In the genomic region with DNA sequence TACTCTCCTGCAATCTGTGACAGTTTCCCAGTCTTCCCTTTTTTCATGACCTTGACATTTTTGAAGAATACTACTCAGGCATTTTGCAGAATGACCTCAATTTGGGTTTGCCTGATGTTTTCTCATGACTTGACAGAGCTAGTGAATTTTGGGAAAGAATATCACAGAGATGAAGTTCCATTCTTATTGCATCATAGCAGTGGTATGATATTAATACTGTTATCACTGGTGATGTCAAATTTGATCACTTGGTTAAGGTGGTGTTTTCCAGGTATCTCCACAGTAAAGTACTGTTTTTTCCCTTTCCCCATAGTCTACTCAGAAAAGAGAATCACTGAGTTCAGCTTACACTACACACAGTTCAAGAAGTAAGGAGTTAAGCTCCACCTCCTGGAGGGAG, we compare ENCODE assay signal across 29 cellular contexts. TPM values are rescaled to one million over a fixed set of nuclear protein-coding genes. Genes with fewer than 3 reads are reported as not detected.
DNase-seq lines count a peak whose midpoint lies in the region; ATAC-seq, FAIRE-seq and TF ChIP-seq lines count a peak whose summit lies in the region.
"Had no signal": no experiment of that assay in that cellular context is flagged by ENCODE, and none has a peak within 500 bp of the region (broad histone marks: within the 10 kb centered on the region; RNA-seq: fewer than 3 reads in every experiment).

No MANE protein-coding gene starts in this region.

- no peak for TF ChIP-seq POLR2A in GM12891 (IDR thresholded peaks at IDR 0.05; ENCODE audit: low read depth, low read length)
- TF ChIP-seq POLR2A in IMR-90 (IDR thresholded peaks at IDR 0.05; ENCODE audit: low read depth, low read length), result no peak

- peaks cover 45% of the 10 kb centered on the region for H3K4me1 Mint-ChIP-seq in Caco-2 (ENCODE audit: low read depth, unreplicated experiment)
- H3K4me1 Mint-ChIP-seq: CD14-positive monocyte; CD4-positive, alpha-beta memory T cell; CD4-positive, CD25-positive, alpha-beta regulatory T cell; CD8-positive, alpha-beta memory T cell had no signal

- dilution Hi-C loops in IMR-90 (cut with HindIII; ENCODE audit: low sequenced_read_pairs, unreplicated experiment), result no loop called here

- H3K27me3 Mint-ChIP-seq in Caco-2 (ENCODE audit: insufficient read depth, unreplicated experiment), result no peaks in the 10 kb centered on the region

- H3K9me1 ChIP-seq in IMR-90 (ENCODE audit: insufficient read depth, low read length), result no peaks in the 10 kb centered on the region

- no peak for TF ChIP-seq RAD21 in IMR-90 (IDR thresholded peaks at IDR 0.05; ENCODE audit: low read length)

- no TSS peak for BruUV-seq in Caco-2 (replicated peaks; lab: Mats Ljungman, UMichigan)
- BruUV-seq in IMR-90 (replicated peaks; lab: Mats Ljungman, UMichigan), result no TSS peak

- H3K18ac ChIP-seq in IMR-90 (ENCODE audit: low read depth, low read length), result no peak overlapping the region

- H3K36me3 Mint-ChIP-seq in Caco-2 (ENCODE audit: insufficient read depth, unreplicated experiment), result peaks cover 6% of the 10 kb centered on the region
- H3K36me3 Mint-ChIP-seq: CD14-positive monocyte; CD4-positive, alpha-beta memory T cell; CD4-positive, CD25-positive, alpha-beta regulatory T cell; CD8-positive, alpha-beta memory T cell had no signal

- no peaks in the 10 kb centered on the region for H4K20me1 ChIP-seq in IMR-90 (ENCODE audit: insufficient read depth, low read length)
- H4K20me1 ChIP-seq: BLaER1 had no signal

- no peak overlapping the region for H2BK5ac ChIP-seq in IMR-90 (ENCODE audit: low read depth, low read length, poor library complexity, severe bottlenecking)

- no peak overlapping the region for H2BK120ac ChIP-seq in IMR-90 (ENCODE audit: low read depth, low read length)

- intact Hi-C loops in Caco-2 (cut with micrococcal nuclease; ENCODE audit: unreplicated experiment) (no loop called here), IMR-90 (cut with micrococcal nuclease) (no loop called here)

- no peak overlapping the region for H3K56ac ChIP-seq in IMR-90 (ENCODE audit: extremely low read depth, insufficient read depth, low read length)

- TF ChIP-seq CTCF in Caco-2 (IDR thresholded peaks at IDR 0.05; ENCODE audit: insufficient read depth in 1 of 2, low read depth in 1 of 2, low read length in 1 of 2, severe bottlenecking in 1 of 2, unreplicated experiment in 1 of 2) (no peak), IMR-90 (conservative IDR thresholded peaks at IDR 0.05; ENCODE audit: low read depth, low read length) (no peak)

- H3K9me3 ChIP-seq in Caco-2, result no peaks in the 10 kb centered on the region
- H3K9me3 ChIP-seq in IMR-90 (ENCODE audit: control insufficient read depth, insufficient read depth, low read length), result no peaks in the 10 kb centered on the region
- H3K9me3 ChIP-seq: BE2C, BLaER1 had no signal

- no peak overlapping the region for H2AK5ac ChIP-seq in IMR-90 (ENCODE audit: low read depth, low read length)

- H3K27ac ChIP-seq in IMR-90 (ENCODE audit: insufficient read depth, low read length), result no peak overlapping the region
- H3K27ac ChIP-seq: BLaER1 had no signal

- peak overlapping the region; percentile 80 for H3K27ac Mint-ChIP-seq in Caco-2 (ENCODE audit: unreplicated experiment)
- H3K27ac Mint-ChIP-seq: CD14-positive monocyte; CD4-positive, alpha-beta memory T cell; CD4-positive, CD25-positive, alpha-beta regulatory T cell; CD8-positive, alpha-beta memory T cell had no signal

- H3K27me3 ChIP-seq in Caco-2 (replicated peaks; ENCODE audit: control insufficient read depth, insufficient read depth, low read length) (no peaks in the 10 kb centered on the region), IMR-90 (ENCODE audit: control insufficient read depth, insufficient read depth, low read length) (peaks cover 49% of the 10 kb centered on the region)
- H3K27me3 ChIP-seq: BLaER1 had no signal

- no peaks in the 10 kb centered on the region for H3K79me1 ChIP-seq in IMR-90 (ENCODE audit: low read depth in 1 of 2, low read length in 2 of 2)

- POLR2A ChIA-PET in Caco-2 (lab: Charles Lee) (no interaction called here), IMR-90 (lab: Charles Lee; ENCODE audit: unreplicated experiment) (no interaction called here)

- H3K9me3 Mint-ChIP-seq in Caco-2 (ENCODE audit: unreplicated experiment), result no peaks in the 10 kb centered on the region
- H3K9me3 Mint-ChIP-seq: CD8-positive, alpha-beta memory T cell had no signal

- H2AFZ ChIP-seq in IMR-90 (replicated peaks; ENCODE audit: low read length, poor library complexity), result no peak overlapping the region

- no peak overlapping the region for H4K5ac ChIP-seq in IMR-90 (ENCODE audit: low read depth, low read length)

- DNase-seq in Caco-2 (no peak), GM12891 (ENCODE audit: insufficient read length, low spot score) (no peak), IMR-90 (no peak), NCI-H1436 treated with DMSO at 0.1 percent for 48 hours (lab: John Stamatoyannopoulos, UW) (no peak), NOMO-1 treated with DMSO at 0.1 percent for 48 hours (lab: John Stamatoyannopoulos, UW; ENCODE audit: unreplicated experiment) (no peak), NCI-H69 (lab: John Stamatoyannopoulos, UW) (no peak), NCI-H2029 treated with DMSO at 0.1 percent for 48 hours (lab: John Stamatoyannopoulos, UW) (no peak)
- DNase-seq: 8988T; ACHN; BE2C; C1 segment of cervical spinal cord; Calu3; CD4-positive, alpha-beta memory T cell; CD4-positive, CD25-positive, alpha-beta regulatory T cell; CD8-positive, alpha-beta memory T cell; COR-L47; DMS153; DMS53; DMS79; DND-41; EL; GDM1 had no signal

- no peak overlapping the region for H2BK20ac ChIP-seq in IMR-90 (ENCODE audit: low read depth, low read length)

- H3K9ac ChIP-seq in IMR-90 (ENCODE audit: low read depth, low read length), result no peak overlapping the region
- H3K9ac ChIP-seq: BLaER1 had no signal

- CTCF ChIA-PET in Caco-2 (lab: Charles Lee) (interaction anchor here (0.5 to 1.6 kb wide), 4 partner anchors 19 to 82 kb away, joined by 3 to 5 read pairs (median 4); no protein-coding TSS in a partner anchor), IMR-90 (lab: Yijun Ruan, JAX) (no interaction called here)

- ATAC-seq in IMR-90 (ENCODE audit: low read depth) (no peak), esophagus mucosa (peak; percentile 27)
- ATAC-seq: GM12878 had no signal

- H3K14ac ChIP-seq in IMR-90 (replicated peaks; ENCODE audit: low read depth, low read length), result no peak overlapping the region

- no peak overlapping the region for H3K4me2 ChIP-seq in IMR-90 (ENCODE audit: low read depth, low read length)
- H3K4me2 ChIP-seq: BLaER1 had no signal

- H4K8ac ChIP-seq in IMR-90 (ENCODE audit: low read depth in 2 of 2, low read length in 2 of 2), result no peak overlapping the region

- H2AK9ac ChIP-seq in IMR-90 (replicated peaks; ENCODE audit: low read depth, low read length, poor library complexity), result no peak overlapping the region

- peak; percentile 23 for FAIRE-seq in GM12891 (lab: Jason Lieb, UNC)
- FAIRE-seq: A204.1, D721Med, GM12878, GM19239 had no signal

- H4K91ac ChIP-seq in IMR-90 (ENCODE audit: insufficient read depth, low read depth, low read length), result no peak overlapping the region

- in situ Hi-C loops in IMR-90 (cut with MboI; ENCODE audit: low sequenced_read_pairs), result no loop called here

- H3K4me3 Mint-ChIP-seq in Caco-2 (ENCODE audit: unreplicated experiment), result no peak overlapping the region
- H3K4me3 Mint-ChIP-seq: CD14-positive monocyte; CD4-positive, alpha-beta memory T cell; CD4-positive, CD25-positive, alpha-beta regulatory T cell; CD8-positive, alpha-beta memory T cell had no signal

- no peak overlapping the region for H2BK15ac ChIP-seq in IMR-90 (ENCODE audit: low read depth, low read length)

- no peak overlapping the region for H3K4ac ChIP-seq in IMR-90 (ENCODE audit: low read depth, low read length)

- H3K4me3 ChIP-seq in Caco-2 (ENCODE audit: low read depth, low read length) (no peak overlapping the region), IMR-90 (ENCODE audit: insufficient read depth, low read depth, low read length) (no peak overlapping the region)
- H3K4me3 ChIP-seq: BLaER1, GM12878 had no signal

- H3K36me3 ChIP-seq in Caco-2 (ENCODE audit: control insufficient read depth, insufficient read depth, low read length) (no peaks in the 10 kb centered on the region), IMR-90 (ENCODE audit: control insufficient read depth, insufficient read depth, low read length) (no peaks in the 10 kb centered on the region)
- H3K36me3 ChIP-seq: BE2C, BLaER1 had no signal

- H3K23ac ChIP-seq in IMR-90 (ENCODE audit: low read depth, low read length), result no peak overlapping the region

- peaks cover 56% of the 10 kb centered on the region for H3K4me1 ChIP-seq in Caco-2
- no peaks in the 10 kb centered on the region for H3K4me1 ChIP-seq in IMR-90 (ENCODE audit: control insufficient read depth, insufficient read depth, low read length)
- H3K4me1 ChIP-seq: BE2C had no signal

TF ChIP-seq in GM12891, 5 proteins besides CTCF, POLR2A, EP300 and RAD21:
- TF ChIP-seq PAX5 (IDR thresholded peaks at IDR 0.05; ENCODE audit: insufficient read depth, low read length, severe bottlenecking), result no peak
- TF ChIP-seq TAF1 (IDR thresholded peaks at IDR 0.05; ENCODE audit: low read depth, low read length), result no peak

TF ChIP-seq in IMR-90, 13 proteins besides CTCF, POLR2A, EP300 and RAD21:
- TF ChIP-seq NFE2L2 (IDR thresholded peaks at IDR 0.05; ENCODE audit: low read depth, low read length) (no peak), CEBPB (IDR thresholded peaks at IDR 0.05; ENCODE audit: low read depth, low read length) (peak; percentile 51; the same call in 1 of the 2 replicates), FOS (IDR thresholded peaks at IDR 0.05; ENCODE audit: low read depth, low read length) (no peak), MAFK (IDR thresholded peaks at IDR 0.05; ENCODE audit: low read depth, low read length) (no peak)

RNA-seq across cellular contexts. Expression of a gene that starts 56.2 kb away (rescaled TPM):
- 15.6 and 18.8 TPM in 2 replicates for total RNA-seq in Caco-2 (2022)
- 11.5 TPM for polyA plus RNA-seq in GM12891 (2012; ENCODE audit: low read depth, missing spikeins)
- total RNA-seq in IMR-90 (2012; rRNA removed), result 1.4 and 4.4 TPM in 2 replicates
- polyA plus RNA-seq in IMR-90 (2012; rRNA removed), result 1.9 and 2.2 TPM in 2 replicates
- 1.2 and 1.5 TPM in 2 replicates for polyA plus RNA-seq in IMR-90 (2012; cell fraction: cytosol; rRNA removed)
- polyA plus RNA-seq in IMR-90 (2012; cell fraction: nucleus; rRNA removed; ENCODE audit: low replicate concordance), result 0.65 and 1.9 TPM in 2 replicates
- total RNA-seq in esophagus mucosa, result 6.3 TPM
